1 cellular context compared by ENCODE assay signal in genomic region chr2:38875576-38876367, GRCh38.
TF ChIP-seq lines count a peak whose summit lies in the region.

DHX57 (minus strand) TSS chr2:38875934; CDS start chr2:38868405, 7,529 bp downstream.
MORN2 (plus strand) TSS chr2:38875976.

TF ChIP-seq in WTC11, 78 proteins besides CTCF, POLR2A, EP300 and RAD21 (continued from another document):
- no peak for TF ChIP-seq E2F4 (CRISPR knock-in tag; IDR thresholded peaks at IDR 0.05; ENCODE audit: borderline replicate concordance, low read depth)
- TF ChIP-seq ZBTB21 (CRISPR knock-in tag; IDR thresholded peaks at IDR 0.05; ENCODE audit: borderline replicate concordance): no peak
- TF ChIP-seq FOXK1 (CRISPR knock-in tag; IDR thresholded peaks at IDR 0.05): peak; percentile 74; the same call in 1 of the 2 replicates
- no peak for TF ChIP-seq USF2 (CRISPR knock-in tag; IDR thresholded peaks at IDR 0.05)
- TF ChIP-seq ETV6 (CRISPR knock-in tag; IDR thresholded peaks at IDR 0.05): peak; percentile 16; the same call in 1 of the 2 replicates
- no peak for TF ChIP-seq JAZF1 (CRISPR knock-in tag; IDR thresholded peaks at IDR 0.05)
- TF ChIP-seq ZBTB43 (CRISPR knock-in tag; IDR thresholded peaks at IDR 0.05): no peak
- peak; percentile 92 for TF ChIP-seq NFYB (CRISPR knock-in tag; conservative IDR thresholded peaks at IDR 0.05; ENCODE audit: low read depth)
- TF ChIP-seq MLX (CRISPR knock-in tag; IDR thresholded peaks at IDR 0.05): no peak
- TF ChIP-seq PRDM15 (CRISPR knock-in tag; IDR thresholded peaks at IDR 0.05): no peak
- no peak for TF ChIP-seq ELF4 (CRISPR knock-in tag; IDR thresholded peaks at IDR 0.05; ENCODE audit: low read depth)
- no peak for TF ChIP-seq ATF6 (CRISPR knock-in tag; IDR thresholded peaks at IDR 0.05)
- no peak for TF ChIP-seq TEAD4 (CRISPR knock-in tag; IDR thresholded peaks at IDR 0.05)
- 0 out of 2 replicates have a peak, but pooled peaks have one; percentile 82 for TF ChIP-seq PREB (CRISPR knock-in tag; IDR thresholded peaks at IDR 0.05; ENCODE audit: borderline replicate concordance)
- 0 out of 2 replicates have a peak, but pooled peaks have one; percentile 53 for TF ChIP-seq MYBL2 (CRISPR knock-in tag; IDR thresholded peaks at IDR 0.05)
- TF ChIP-seq MAX (CRISPR knock-in tag; IDR thresholded peaks at IDR 0.05): peak; percentile 62; the same call in 1 of the 2 replicates
- no peak for TF ChIP-seq SMAD4 (CRISPR knock-in tag; IDR thresholded peaks at IDR 0.05)
- no peak for TF ChIP-seq ZNF423 (CRISPR knock-in tag; IDR thresholded peaks at IDR 0.05)
- TF ChIP-seq JUN (CRISPR knock-in tag; IDR thresholded peaks at IDR 0.05): 0 out of 2 replicates have a peak, but pooled peaks have one; percentile 37
- TF ChIP-seq TCF7 (CRISPR knock-in tag; IDR thresholded peaks at IDR 0.05; ENCODE audit: low read depth): no peak
- peak; percentile 90 for TF ChIP-seq GABPB1 (CRISPR knock-in tag; IDR thresholded peaks at IDR 0.05)
